Comparison of ENCODE assay signal across 1 cellular context in the genomic region with DNA sequence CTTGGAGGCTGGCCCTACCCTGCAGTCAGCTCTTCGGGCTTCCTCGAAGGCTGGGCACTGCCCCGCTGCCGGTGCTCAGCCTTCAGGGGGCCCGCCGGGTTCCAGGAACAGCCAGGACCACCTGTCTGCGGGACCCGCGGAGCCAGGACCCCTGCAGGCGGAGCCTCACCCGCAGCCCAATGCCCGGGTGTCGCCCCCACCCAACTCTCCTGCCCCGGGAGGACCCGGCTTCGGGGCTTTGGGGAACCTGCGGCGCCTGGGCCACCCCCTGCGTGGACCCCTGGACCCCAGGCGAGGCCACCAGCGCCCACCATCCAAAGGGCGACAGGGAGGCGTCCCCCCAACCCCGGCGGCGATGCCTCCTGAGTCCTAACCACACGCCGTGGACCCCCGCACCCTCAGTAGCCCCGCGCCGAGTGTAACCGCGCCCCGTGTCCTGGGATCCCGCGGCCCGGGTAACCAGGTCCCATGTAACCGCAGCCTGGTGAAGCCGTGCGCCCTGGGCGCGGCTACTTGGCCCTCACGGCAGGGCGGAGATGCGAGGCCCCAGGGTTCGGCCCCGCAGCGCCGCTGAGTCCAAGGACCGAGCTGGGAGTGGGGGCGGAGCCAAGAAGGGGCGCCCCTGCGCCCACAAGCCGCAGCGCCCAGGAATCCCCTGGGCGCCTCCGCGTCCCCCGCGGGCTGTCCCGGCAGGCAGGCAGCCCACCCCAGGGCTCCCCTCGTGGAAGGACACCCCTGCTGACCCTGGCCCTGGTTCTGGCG.
TF ChIP-seq lines count a peak whose summit lies in the region.

No MANE protein-coding gene starts in this region.

TF ChIP-seq in HepG2, 621 proteins besides CTCF, POLR2A, EP300 and RAD21 (continued from another document):
- 0 out of 2 replicates have a peak, but pooled peaks have one; percentile 18 for TF ChIP-seq ZNF687 (CRISPR knock-in tag; IDR thresholded peaks at IDR 0.05)
- TF ChIP-seq, protein P1, sequence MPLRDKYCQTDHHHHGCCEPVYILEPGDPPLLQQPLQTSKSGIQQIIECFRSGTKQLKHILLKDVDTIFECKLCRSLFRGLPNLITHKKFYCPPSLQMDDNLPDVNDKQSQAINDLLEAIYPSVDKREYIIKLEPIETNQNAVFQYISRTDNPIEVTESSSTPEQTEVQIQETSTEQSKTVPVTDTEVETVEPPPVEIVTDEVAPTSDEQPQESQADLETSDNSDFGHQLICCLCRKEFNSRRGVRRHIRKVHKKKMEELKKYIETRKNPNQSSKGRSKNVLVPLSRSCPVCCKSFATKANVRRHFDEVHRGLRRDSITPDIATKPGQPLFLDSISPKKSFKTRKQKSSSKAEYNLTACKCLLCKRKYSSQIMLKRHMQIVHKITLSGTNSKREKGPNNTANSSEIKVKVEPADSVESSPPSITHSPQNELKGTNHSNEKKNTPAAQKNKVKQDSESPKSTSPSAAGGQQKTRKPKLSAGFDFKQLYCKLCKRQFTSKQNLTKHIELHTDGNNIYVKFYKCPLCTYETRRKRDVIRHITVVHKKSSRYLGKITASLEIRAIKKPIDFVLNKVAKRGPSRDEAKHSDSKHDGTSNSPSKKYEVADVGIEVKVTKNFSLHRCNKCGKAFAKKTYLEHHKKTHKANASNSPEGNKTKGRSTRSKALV (CRISPR knock-in tag; IDR thresholded peaks at IDR 0.05) = peak; percentile 99
TF ChIP-seq in HepG2: peak in this region for 6.
